8 cellular contexts compared by ENCODE assay signal in the genomic region with DNA sequence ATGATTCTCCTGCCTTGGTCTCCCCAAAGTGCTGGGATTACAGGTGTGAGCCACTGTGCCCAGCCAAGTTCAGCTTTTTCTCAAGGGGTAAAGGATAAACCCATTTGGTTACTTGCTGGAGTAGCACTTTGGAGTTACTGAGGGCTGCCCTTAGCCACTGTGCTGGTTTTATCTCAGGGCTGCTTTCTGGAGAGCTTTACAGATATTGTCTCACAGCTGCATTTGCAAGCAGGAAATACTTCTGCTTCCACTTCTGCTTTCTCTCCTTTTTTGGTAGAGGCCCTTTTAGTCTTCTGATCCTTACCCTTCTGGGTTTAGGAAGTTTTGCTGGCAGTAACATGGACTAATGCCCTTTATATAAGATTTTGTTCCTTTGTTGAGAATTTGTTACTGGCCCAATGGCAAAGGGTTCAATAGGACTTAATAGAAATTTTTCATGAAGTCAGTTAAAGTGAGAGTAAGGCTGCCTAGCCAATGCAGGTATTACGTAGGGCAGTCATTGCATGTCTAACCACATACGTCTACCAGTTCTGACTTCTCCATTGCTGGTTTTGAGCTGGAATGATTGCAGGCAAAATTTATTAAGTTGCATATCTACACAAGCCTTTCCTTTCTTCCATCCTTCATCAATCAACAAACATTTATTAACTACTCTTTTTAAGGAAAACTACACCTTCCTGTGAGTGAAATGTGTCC. TPM values are rescaled to one million over a fixed set of nuclear protein-coding genes. Genes with fewer than 3 reads are reported as not detected.
DNase-seq lines count a peak whose midpoint lies in the region; ATAC-seq, FAIRE-seq and TF ChIP-seq lines count a peak whose summit lies in the region.

No MANE protein-coding gene starts in this region.

- H3K27ac ChIP-seq in right lobe of liver: peak overlapping the region in 1 of 3 donors; percentile 30
- H3K27ac ChIP-seq in HepG2 (ENCODE audit: extremely low read length, insufficient read depth, low read length): no peak overlapping the region
- peak overlapping the region; percentile 34 for H3K27ac ChIP-seq in upper lobe of right lung
- H3K27ac ChIP-seq in GM23338 (ENCODE audit: low read depth): no peak overlapping the region

- in situ Hi-C loops in HepG2 (cut with HindIII; ENCODE audit: extremely low pct_ligation_motif_present, low pct_unique_long_range_greater_than_20kb): no loop called here

- TF ChIP-seq EP300 in HepG2 (IDR thresholded peaks at IDR 0.05; ENCODE audit: low read depth in 2 of 2, low read length in 2 of 2) (no peak), HepG2 (CRISPR knock-in tag; IDR thresholded peaks at IDR 0.05; ENCODE audit: borderline replicate concordance) (no peak)

- no peaks in the 10 kb centered on the region for H3K9me3 ChIP-seq in right lobe of liver
- H3K9me3 ChIP-seq in HepG2 (ENCODE audit: low read length): no peaks in the 10 kb centered on the region
- no peaks in the 10 kb centered on the region for H3K9me3 ChIP-seq in upper lobe of right lung
- H3K9me3 ChIP-seq in BE2C: no peaks in the 10 kb centered on the region

- no peaks in the 10 kb centered on the region for H4K20me1 ChIP-seq in HepG2 (ENCODE audit: insufficient read depth, low read length)
- peaks cover 5% of the 10 kb centered on the region; the same call in 1 of the 2 replicates for H4K20me1 ChIP-seq in GM23338 (replicated peaks; ENCODE audit: insufficient read depth)

- H3F3A ChIP-seq in GM23338 (replicated peaks; ENCODE audit: low read depth): no peaks in the 10 kb centered on the region

- DNase-seq in right lobe of liver: no peak
- DNase-seq in HepG2 (ENCODE audit: low spot score): no peak
- DNase-seq in upper lobe of right lung: no peak
- DNase-seq in GM23338 (ENCODE audit: low spot score): no peak
- no peak for DNase-seq in lower leg skin (ENCODE audit: low spot score in 2 of 2)
- DNase-seq in BE2C: no peak

- H3K36me3 ChIP-seq in right lobe of liver (peaks cover 12 to 93% (median 55%) of the 10 kb centered on the region in 4 donors), HepG2 (replicated peaks in 1 of 2; ENCODE audit: control insufficient read depth in 1 of 2, insufficient read depth in 2 of 2, low read length in 2 of 2) (peaks cover 30 to 86% of the 10 kb centered on the region in 2 experiments), upper lobe of right lung (peaks cover 99% of the 10 kb centered on the region), GM23338 (ENCODE audit: insufficient read depth) (peaks cover 82% of the 10 kb centered on the region), BE2C (peaks cover 4% of the 10 kb centered on the region)

- no peaks in the 10 kb centered on the region for H3K27me3 ChIP-seq in right lobe of liver
- no peaks in the 10 kb centered on the region for H3K27me3 ChIP-seq in HepG2 (ENCODE audit: control insufficient read depth in 1 of 2, insufficient read depth in 2 of 2, low read length in 2 of 2)
- no peaks in the 10 kb centered on the region for H3K27me3 ChIP-seq in upper lobe of right lung
- no peaks in the 10 kb centered on the region for H3K27me3 ChIP-seq in GM23338 (ENCODE audit: insufficient read depth)
- no peaks in the 10 kb centered on the region for H3K27me3 ChIP-seq in BE2C

- CTCF ChIA-PET in HepG2 (lab: Yijun Ruan, JAX; ENCODE audit: low intra/inter-chr PET ratio, low total read pairs): no interaction called here

- TF ChIP-seq RAD21 in HepG2 (CRISPR knock-in tag; IDR thresholded peaks at IDR 0.05): no peak

- H2AFZ ChIP-seq in HepG2 (ENCODE audit: low read length) (no peak overlapping the region), GM23338 (no peak overlapping the region)

- TF ChIP-seq CTCF in right lobe of liver (IDR thresholded peaks at IDR 0.05) (no peak), HepG2 (CRISPR knock-in tag; IDR thresholded peaks at IDR 0.05) (no peak), upper lobe of right lung (IDR thresholded peaks at IDR 0.05) (no peak), GM23338 (conservative IDR thresholded peaks at IDR 0.05; ENCODE audit: low read depth in 2 of 2) (no peak), lower leg skin (IDR thresholded peaks at IDR 0.05) (no peak), BE2C (IDR thresholded peaks at IDR 0.05; ENCODE audit: low read depth, low read length) (no peak)

- no TSS peak for BruUV-seq in HepG2 (replicated peaks; lab: Mats Ljungman, UMichigan)

- intact Hi-C loops in right lobe of liver (cut with DNase I) (no loop called here), HepG2 (cut with micrococcal nuclease; ENCODE audit: unreplicated experiment) (no loop called here), upper lobe of right lung (cut with DNase I) (no loop called here), lower leg skin (cut with DNase I; ENCODE audit: low total_unique reads) (no loop called here)

- POLR2A ChIA-PET in HepG2 (lab: Yijun Ruan, JAX): no interaction called here

- no peaks in the 10 kb centered on the region for H3K4me1 ChIP-seq in right lobe of liver
- H3K4me1 ChIP-seq in HepG2 (ENCODE audit: insufficient read depth, low read length): peaks cover 6% of the 10 kb centered on the region
- peaks cover 40% of the 10 kb centered on the region for H3K4me1 ChIP-seq in upper lobe of right lung
- peaks cover 4% of the 10 kb centered on the region; the same call in 1 of the 2 replicates for H3K4me1 ChIP-seq in GM23338 (ENCODE audit: insufficient read depth)
- no peaks in the 10 kb centered on the region for H3K4me1 ChIP-seq in BE2C

- TF ChIP-seq POLR2A in right lobe of liver (IDR thresholded peaks at IDR 0.05): no peak
- TF ChIP-seq POLR2A in HepG2 (IDR thresholded peaks at IDR 0.05; ENCODE audit: insufficient read depth in 1 of 2, low read depth in 2 of 2, low read length in 2 of 2): no peak
- TF ChIP-seq POLR2A in lower leg skin (IDR thresholded peaks at IDR 0.05): no peak

- H3K27ac Mint-ChIP-seq in activated T-helper 17 cell treated with anti-CD3 and anti-CD28 coated beads, Interleukin-2, amount 50 U/mL, for 72 hours: peak overlapping the region; percentile 70
- H3K27ac Mint-ChIP-seq in GM23338: no peak overlapping the region

- H3K4me3 Mint-ChIP-seq in activated T-helper 17 cell treated with anti-CD3 and anti-CD28 coated beads, Interleukin-2, amount 50 U/mL, for 72 hours: no peak overlapping the region
- H3K4me3 Mint-ChIP-seq in GM23338: no peak overlapping the region

- WGBS in right lobe of liver (ENCODE audit: insufficient coverage, low coverage, low lambda C conversion rate, missing lambda C conversion rate): 56% methylated on average over 2 of the region's 2 CpGs
- 97% methylated on average over 2 of the region's 2 CpGs for WGBS in HepG2 (ENCODE audit: low lambda C conversion rate)
- WGBS in lower leg skin, 2 donors: 82 to 85% methylated on average over 2 of the region's 2 CpGs

- H3K4me1 Mint-ChIP-seq in activated T-helper 17 cell treated with anti-CD3 and anti-CD28 coated beads, Interleukin-2, amount 50 U/mL, for 72 hours: peaks cover 28% of the 10 kb centered on the region
- H3K4me1 Mint-ChIP-seq in GM23338: peaks cover 7% of the 10 kb centered on the region

- H3K4me3 ChIP-seq in right lobe of liver (no peak overlapping the region), HepG2 (replicated peaks in 1 of 3; ENCODE audit: insufficient read depth in 1 of 3, low read depth in 2 of 3, low read length in 3 of 3) (no peak overlapping the region), upper lobe of right lung (no peak overlapping the region), GM23338 (no peak overlapping the region), lower leg skin (ENCODE audit: low read depth, poor library complexity, severe bottlenecking) (no peak overlapping the region), BE2C (ENCODE audit: low read depth, low read length) (no peak overlapping the region)

- H3K27me3 Mint-ChIP-seq in activated T-helper 17 cell treated with anti-CD3 and anti-CD28 coated beads, Interleukin-2, amount 50 U/mL, for 72 hours: no peaks in the 10 kb centered on the region
- H3K27me3 Mint-ChIP-seq in GM23338 (ENCODE audit: insufficient read depth, low read depth, poor library complexity): peaks cover 2% of the 10 kb centered on the region

- H3K79me2 ChIP-seq in HepG2 (ENCODE audit: insufficient read depth, low read length) (no peaks in the 10 kb centered on the region), GM23338 (replicated peaks; ENCODE audit: insufficient read depth) (peaks cover 14% of the 10 kb centered on the region)

- peak; percentile 40 to 69 (median 52) for ATAC-seq in right lobe of liver
- no peak for ATAC-seq in HepG2
- ATAC-seq in HG03280 (IDR thresholded peaks at IDR 0.05; ENCODE audit: unreplicated experiment): peak; percentile 77
- no peak for ATAC-seq in activated T-helper 17 cell treated with anti-CD3 and anti-CD28 coated beads, Interleukin-2, amount 50 U/mL, for 72 hours (replicated peaks)
- ATAC-seq in upper lobe of right lung: peak; percentile 74
- ATAC-seq in GM23338: no peak

- H3K36me3 Mint-ChIP-seq in activated T-helper 17 cell treated with anti-CD3 and anti-CD28 coated beads, Interleukin-2, amount 50 U/mL, for 72 hours (ENCODE audit: low read depth): peaks cover 100% of the 10 kb centered on the region
- H3K36me3 Mint-ChIP-seq in GM23338 (ENCODE audit: low read depth): peaks cover 84% of the 10 kb centered on the region

- no peaks in the 10 kb centered on the region for H3K9me2 ChIP-seq in GM23338 (ENCODE audit: insufficient read depth)

- no peaks in the 10 kb centered on the region for H3K9me3 Mint-ChIP-seq in activated T-helper 17 cell treated with anti-CD3 and anti-CD28 coated beads, Interleukin-2, amount 50 U/mL, for 72 hours
- no peaks in the 10 kb centered on the region for H3K9me3 Mint-ChIP-seq in GM23338

- H3K9ac ChIP-seq in HepG2 (ENCODE audit: insufficient read depth, low read depth, low read length): no peak overlapping the region

- FAIRE-seq in HepG2 (lab: Jason Lieb, UNC): no peak

- H3K4me2 ChIP-seq in HepG2 (ENCODE audit: low read depth, low read length) (no peak overlapping the region), GM23338 (no peak overlapping the region)

RNA-seq across cellular contexts. Expression of a gene that starts 24.4 kb away (rescaled TPM):
- total RNA-seq in right lobe of liver: 100 to 1,000 TPM in 5 of 6 experiments, 10 to 100 TPM in 1; 93.1 to 152 (median 128) TPM
- total RNA-seq in HepG2 (2016; rRNA removed; fragmentation: Illumina TruSeq; extraction: Trizol): 174 and 228 TPM in 2 replicates
- total RNA-seq in HepG2 (2016; cell fraction: cytosol; rRNA removed; fragmentation: Illumina TruSeq; extraction: Trizol; ENCODE audit: low read depth): 20.2 and 22.6 TPM in 2 replicates
- 168 and 225 TPM in 2 replicates for total RNA-seq in HepG2 (2016; cell fraction: insoluble cytoplasmic fraction; rRNA removed; fragmentation: Illumina TruSeq; extraction: Trizol)
- total RNA-seq in HepG2 (2016; cell fraction: membrane; rRNA removed; fragmentation: Illumina TruSeq; extraction: Trizol): 60.4 and 63.8 TPM in 2 replicates
- total RNA-seq in HepG2 (2016; cell fraction: nucleus; rRNA removed; fragmentation: Illumina TruSeq; extraction: Trizol): 78.4 and 78.5 TPM in 2 replicates
- polyA plus RNA-seq in HepG2 (2011; rRNA removed): 166 and 195 TPM in 2 replicates
- polyA plus RNA-seq in HepG2 (2011; cell fraction: cytosol; rRNA removed): 133 and 166 TPM in 2 replicates
- 60.0 and 61.0 TPM in 2 replicates for polyA plus RNA-seq in HepG2 (2011; cell fraction: nucleus; rRNA removed)
- 141 and 150 TPM in 2 replicates for polyA plus RNA-seq in HepG2 (2012)
- 19.7 and 20.6 TPM in 2 replicates for polyA plus RNA-seq in HepG2 (2016; cell fraction: cytosol; fragmentation: Illumina TruSeq; extraction: Trizol; ENCODE audit: low read depth)
- polyA plus RNA-seq in HepG2 (2016; cell fraction: insoluble cytoplasmic fraction; fragmentation: Illumina TruSeq; extraction: Trizol; ENCODE audit: low read depth): 216 and 228 TPM in 2 replicates
- 43.3 and 46.3 TPM in 2 replicates for polyA plus RNA-seq in HepG2 (2016; cell fraction: membrane; fragmentation: Illumina TruSeq; extraction: Trizol; ENCODE audit: low read depth)
- polyA plus RNA-seq in HepG2 (2016; cell fraction: nucleus; fragmentation: Illumina TruSeq; extraction: Trizol; ENCODE audit: insufficient read depth, low read depth): 84.0 and 90.0 TPM in 2 replicates
- polyA minus RNA-seq in HepG2 (2011; rRNA and poly(A)+ RNA removed; ENCODE audit: low replicate concordance): 144 and 148 TPM in 2 replicates
- polyA minus RNA-seq in HepG2 (2011; cell fraction: cytosol; rRNA and poly(A)+ RNA removed): 105 and 109 TPM in 2 replicates
- 77.9 and 90.9 TPM in 2 replicates for polyA minus RNA-seq in HepG2 (2011; cell fraction: nucleus; rRNA and poly(A)+ RNA removed)
- total RNA-seq in activated T-helper 17 cell treated with anti-CD3 and anti-CD28 coated beads, Interleukin-2, amount 50 U/mL, for 72 hours: 100 to 1,000 TPM; 405 to 687 TPM
- total RNA-seq in upper lobe of right lung: 373 TPM
- 222 and 254 TPM in 2 replicates for total RNA-seq in GM23338 (2014; rRNA removed; shearing (Covaris generic))
- polyA plus RNA-seq in GM23338 (2016; fragmentation: Nextera tagmentation; extraction: Ambion mirVana): 109 and 133 TPM in 2 replicates
- 100 to 1,000 TPM; 136 to 173 (median 143) TPM for total RNA-seq in lower leg skin
- polyA plus RNA-seq in BE2C (2012; ENCODE audit: insufficient read depth, insufficient read length, low read depth): 99.9 TPM

RNA-seq across cellular contexts. Expression of a gene that starts 32.1 kb away (rescaled TPM):
- total RNA-seq in right lobe of liver (10 to 100 TPM; 16.5 to 47.8 (median 33.1) TPM), HepG2 (2016; rRNA removed; fragmentation: Illumina TruSeq; extraction: Trizol) (79.5 and 129 TPM in 2 replicates), upper lobe of right lung (166 TPM), lower leg skin (10 to 100 TPM; 28.2 to 42.1 (median 37.5) TPM)
- total RNA-seq in HepG2 (2016; cell fraction: cytosol; rRNA removed; fragmentation: Illumina TruSeq; extraction: Trizol; ENCODE audit: low read depth): 9.2 and 11.5 TPM in 2 replicates
- 76.9 and 130 TPM in 2 replicates for total RNA-seq in HepG2 (2016; cell fraction: insoluble cytoplasmic fraction; rRNA removed; fragmentation: Illumina TruSeq; extraction: Trizol)
- 47.3 and 53.7 TPM in 2 replicates for total RNA-seq in HepG2 (2016; cell fraction: membrane; rRNA removed; fragmentation: Illumina TruSeq; extraction: Trizol)
- total RNA-seq in HepG2 (2016; cell fraction: nucleus; rRNA removed; fragmentation: Illumina TruSeq; extraction: Trizol): 127 and 140 TPM in 2 replicates
- polyA plus RNA-seq in HepG2 (2011; rRNA removed) (113 and 129 TPM in 2 replicates), GM23338 (2016; fragmentation: Nextera tagmentation; extraction: Ambion mirVana) (59.4 and 67.4 TPM in 2 replicates)
- polyA plus RNA-seq in HepG2 (2011; cell fraction: cytosol; rRNA removed): 81.0 and 93.7 TPM in 2 replicates
- polyA plus RNA-seq in HepG2 (2011; cell fraction: nucleus; rRNA removed): 24.9 and 26.4 TPM in 2 replicates
- 106 and 123 TPM in 2 replicates for polyA plus RNA-seq in HepG2 (2012)
- polyA plus RNA-seq in HepG2 (2016; cell fraction: cytosol; fragmentation: Illumina TruSeq; extraction: Trizol; ENCODE audit: low read depth): 17.3 and 18.8 TPM in 2 replicates
- 101 TPM in 2 replicates for polyA plus RNA-seq in HepG2 (2016; cell fraction: insoluble cytoplasmic fraction; fragmentation: Illumina TruSeq; extraction: Trizol; ENCODE audit: low read depth)
- polyA plus RNA-seq in HepG2 (2016; cell fraction: membrane; fragmentation: Illumina TruSeq; extraction: Trizol; ENCODE audit: low read depth): 41.9 and 44.4 TPM in 2 replicates
- polyA plus RNA-seq in HepG2 (2016; cell fraction: nucleus; fragmentation: Illumina TruSeq; extraction: Trizol; ENCODE audit: insufficient read depth, low read depth): 202 and 210 TPM in 2 replicates
- polyA minus RNA-seq in HepG2 (2011; rRNA and poly(A)+ RNA removed; ENCODE audit: low replicate concordance): 107 and 205 TPM in 2 replicates
- 54.3 and 56.6 TPM in 2 replicates for polyA minus RNA-seq in HepG2 (2011; cell fraction: cytosol; rRNA and poly(A)+ RNA removed)
- 25.0 and 25.7 TPM in 2 replicates for polyA minus RNA-seq in HepG2 (2011; cell fraction: nucleus; rRNA and poly(A)+ RNA removed)
- 100 to 1,000 TPM in 1 of 2 donors, 10 to 100 TPM in 1; 56.1 to 107 TPM for total RNA-seq in activated T-helper 17 cell treated with anti-CD3 and anti-CD28 coated beads, Interleukin-2, amount 50 U/mL, for 72 hours
- total RNA-seq in GM23338 (2014; rRNA removed; shearing (Covaris generic)): 202 and 234 TPM in 2 replicates
- polyA plus RNA-seq in BE2C (2012; ENCODE audit: insufficient read depth, insufficient read length, low read depth): 34.7 TPM

Comparison
In these comparisons a context has a peak if more than half of its experiments do, and no peak if none do; other contexts are left out.
1. ATAC-seq: peak in right lobe of liver (4 of 4), HG03280 (single experiment) and upper lobe of right lung (single experiment); none in HepG2 (single experiment), activated T-helper 17 cell treated with anti-CD3 and anti-CD28 coated beads, Interleukin-2, amount 50 U/mL, for 72 hours (single experiment) and GM23338 (single experiment).